In genomic region chr20:62795023-62795761, GRCh38 we compare ENCODE assay signal across 8 cellular contexts. TPM values are rescaled to one million over a fixed set of nuclear protein-coding genes. Genes with fewer than 3 reads are reported as not detected.
DNase-seq lines count a peak whose midpoint lies in the region; ATAC-seq, FAIRE-seq and TF ChIP-seq lines count a peak whose summit lies in the region.

No MANE protein-coding gene starts in this region.

- TF ChIP-seq CTCF in GM23338 (conservative IDR thresholded peaks at IDR 0.05; ENCODE audit: low read depth in 2 of 2), result no peak
- no peak; a peak in 1 of 4 replicates for TF ChIP-seq CTCF in H1 (IDR thresholded peaks at IDR 0.05; ENCODE audit: control extremely low read depth in 1 of 3, insufficient read depth in 1 of 3, low read depth in 1 of 3, low read length in 3 of 3)

- H3K27ac ChIP-seq in ACC112 (ENCODE audit: low read depth, low read length) (peak overlapping the region; percentile 57), GM23338 (ENCODE audit: low read depth) (no peak overlapping the region), H1 (ENCODE audit: low read depth, low read length) (no peak overlapping the region), muscle layer of duodenum (ENCODE audit: low read length) (no peak overlapping the region)

- peaks cover 10% of the 10 kb centered on the region for H3K4me1 Mint-ChIP-seq in GM23338

- peak overlapping the region; percentile 54 for H2BK120ac ChIP-seq in H1 (replicated peaks; ENCODE audit: low read depth, low read length)

- peak overlapping the region; percentile 82 for H4K8ac ChIP-seq in H1 (ENCODE audit: extremely low read depth, insufficient read depth, low read length)

- peak overlapping the region; percentile 91 for H4K91ac ChIP-seq in H1 (replicated peaks; ENCODE audit: insufficient read length, low read length)

- no peak overlapping the region for H2BK20ac ChIP-seq in H1 (ENCODE audit: low read length)

- H3K4me2 ChIP-seq in GM23338 (peak overlapping the region; percentile 77), H1 (ENCODE audit: insufficient read depth in 1 of 2, low read depth in 2 of 2, low read length in 2 of 2) (peak overlapping the region; percentile 75 to 85)

- FAIRE-seq in H1 (lab: Jason Lieb, UNC), result no peak

- H4K5ac ChIP-seq in H1 (ENCODE audit: insufficient read length, low read depth, low read length), result peak overlapping the region; percentile 62

- 3% methylated on average over 61 of the region's 68 CpGs; no CpG with 5 or more reads in 1 of the 2 experiments for WGBS in H1 (ENCODE audit: extremely low coverage in 1 of 2, insufficient coverage in 1 of 2, insufficient read length in 1 of 2, insufficient replicate concordance in 2 of 2, low coverage in 1 of 2, low lambda C conversion rate in 2 of 2, missing lambda C conversion rate in 1 of 2), 2 experiments

- POLR2A ChIA-PET in H1 (lab: Charles Lee; ENCODE audit: partially characterized antibody), result interaction anchor here (1.5 to 1.9 kb wide), 3 partner anchors 20 to 153 kb away, joined by 4 to 10 read pairs (median 6); partner anchors contain the start of genes COL9A3 and SLCO4A1

- H3K9me3 Mint-ChIP-seq in GM23338, result no peaks in the 10 kb centered on the region

- TF ChIP-seq EP300 in H1 (IDR thresholded peaks at IDR 0.05; ENCODE audit: borderline replicate concordance in 1 of 2, low read depth in 2 of 2, low read length in 2 of 2), result no peak

- CTCF ChIA-PET in H1 (lab: Charles Lee; ENCODE audit: partially characterized antibody), result interaction anchor here (1.6 to 6.2 kb wide), 3 partner anchors 12 to 89 kb away, joined by 5 to 37 read pairs (median 6); no protein-coding TSS in a partner anchor

- no peak overlapping the region for H3K14ac ChIP-seq in H1 (ENCODE audit: insufficient read length)

- 0 out of 2 replicates have a peak, but pooled peaks cover 11% of the 10 kb centered on the region for H3K36me3 ChIP-seq in ACC112 (ENCODE audit: insufficient read depth, low read length)
- 0 out of 2 replicates have a peak, but pooled peaks cover 3% of the 10 kb centered on the region for H3K36me3 ChIP-seq in GM23338 (ENCODE audit: insufficient read depth)
- H3K36me3 ChIP-seq in H1 (ENCODE audit: control insufficient read depth in 2 of 4, insufficient read depth in 4 of 4, low read length in 3 of 4), result peaks cover 2 to 18% (median 9%) of the 10 kb centered on the region in 4 experiments; a peak in 4 of 8 replicates
- peaks cover 13 to 25% of the 10 kb centered on the region in 2 donors for H3K36me3 ChIP-seq in muscle layer of duodenum (ENCODE audit: control insufficient read depth in 1 of 2, insufficient read depth in 2 of 2, low read length in 2 of 2)

- peak overlapping the region; percentile 90 for H3K18ac ChIP-seq in H1 (ENCODE audit: extremely low read depth, low read length)

- H3K4ac ChIP-seq in H1 (replicated peaks; ENCODE audit: insufficient read length, low read depth, low read length), result no peak overlapping the region

- H3K79me2 ChIP-seq in ACC112 (ENCODE audit: control insufficient read depth, insufficient read depth, low read length, unreplicated experiment) (peaks cover 4% of the 10 kb centered on the region), GM23338 (replicated peaks; ENCODE audit: insufficient read depth) (no peaks in the 10 kb centered on the region), H1 (ENCODE audit: control insufficient read depth in 1 of 2, insufficient read depth in 2 of 2, low read length in 2 of 2) (no peaks in the 10 kb centered on the region)

- H3K4me3 Mint-ChIP-seq in GM23338, result peak overlapping the region; percentile 75

- H3K4me3 ChIP-seq in ACC112 (ENCODE audit: low read depth, low read length), result peak overlapping the region; percentile 82
- peak overlapping the region; percentile 67 for H3K4me3 ChIP-seq in GM23338
- peak overlapping the region; percentile 33 to 65 (median 52) for H3K4me3 ChIP-seq in H1 (ENCODE audit: extremely low read depth in 1 of 4, insufficient read depth in 2 of 4, low read depth in 3 of 4, low read length in 4 of 4)
- H3K4me3 ChIP-seq in muscle layer of duodenum (ENCODE audit: low read depth in 1 of 2, low read length in 2 of 2), result peak overlapping the region; percentile 63 to 79

- no peaks in the 10 kb centered on the region for H3K9me2 ChIP-seq in GM23338 (ENCODE audit: insufficient read depth)

- no peak for TF ChIP-seq RAD21 in H1 (IDR thresholded peaks at IDR 0.05 in 1 of 2, conservative IDR thresholded peaks at IDR 0.05 in 1 of 2; ENCODE audit: low read depth in 2 of 2, low read length in 2 of 2)

- H2AFZ ChIP-seq in ACC112 (ENCODE audit: low read length, unreplicated experiment), result peak overlapping the region; percentile 75
- H2AFZ ChIP-seq in GM23338, result peak overlapping the region; percentile 83
- 0 out of 2 replicates have a peak overlapping the region, but pooled peaks have one; percentile 48 for H2AFZ ChIP-seq in H1 (ENCODE audit: low read length)

- H4K20me1 ChIP-seq in GM23338 (replicated peaks; ENCODE audit: insufficient read depth) (peaks cover 3% of the 10 kb centered on the region), H1 (replicated peaks in 1 of 2; ENCODE audit: control insufficient read depth in 1 of 2, insufficient read depth in 2 of 2, low read length in 2 of 2) (peaks cover 0 to 10% of the 10 kb centered on the region in 2 experiments)

- H2AK5ac ChIP-seq in H1 (ENCODE audit: low read depth, low read length), result no peak overlapping the region

- ATAC-seq in GM23338 (peak; percentile 14), HG02571 (IDR thresholded peaks at IDR 0.05; ENCODE audit: unreplicated experiment) (no peak)
- ATAC-seq in stimulated activated naive CD8-positive, alpha-beta T cell treated with anti-CD3 and anti-CD28 coated beads, Interleukin-15, Interleukin-2, amounts not matched to agents 100 U/mL and 50 U/mL, for 24 hours, result peak; percentile 8

- H3K27me3 ChIP-seq in ACC112 (ENCODE audit: insufficient read depth, low read length), result no peaks in the 10 kb centered on the region
- H3K27me3 ChIP-seq in GM23338 (ENCODE audit: insufficient read depth), result peaks cover 17% of the 10 kb centered on the region
- peaks cover 0 to 18% (median 11%) of the 10 kb centered on the region in 4 experiments; a peak in 5 of 7 replicates for H3K27me3 ChIP-seq in H1 (replicated peaks in 1 of 4; ENCODE audit: control insufficient read depth in 3 of 4, extremely low read depth in 1 of 4, insufficient read depth in 3 of 4, low read length in 3 of 4)
- H3K27me3 ChIP-seq in muscle layer of duodenum (ENCODE audit: low read depth, low read length), result no peaks in the 10 kb centered on the region

- DNase-seq in GM23338 (ENCODE audit: low spot score) (peak; percentile 56), NCI-H748 treated with DMSO at 0.1 percent for 48 hours (lab: John Stamatoyannopoulos, UW) (peak; percentile 25), H1 (ENCODE audit: low read depth in 1 of 2, low spot score in 2 of 2) (peak in 1 of 2 experiments; percentile 77)
- peak in 2 of 3 experiments; percentile 55 to 57 for DNase-seq in activated CD8-positive, alpha-beta memory T cell treated with anti-CD3 and anti-CD28 coated beads for 48 hours (ENCODE audit: low read depth in 2 of 3, low spot score in 2 of 3)
- DNase-seq in stimulated activated naive CD8-positive, alpha-beta T cell treated with anti-CD3 and anti-CD28 coated beads, Interleukin-15, Interleukin-2, amounts not matched to agents 100 U/mL and 50 U/mL, for 24 hours, result peak; percentile 82

- H3K9me3 ChIP-seq in H1 (ENCODE audit: insufficient read depth in 2 of 2, low read depth in 1 of 2, low read length in 1 of 2), result no peaks in the 10 kb centered on the region
- H3K9me3 ChIP-seq in muscle layer of duodenum (ENCODE audit: control insufficient read depth in 1 of 2, low read length in 2 of 2), result no peaks in the 10 kb centered on the region

- no peak overlapping the region for H3K23ac ChIP-seq in H1 (ENCODE audit: insufficient read length)

- peaks cover 5% of the 10 kb centered on the region for H3K4me1 ChIP-seq in ACC112 (ENCODE audit: control insufficient read depth, insufficient read depth, low read length, unreplicated experiment)
- peaks cover 7% of the 10 kb centered on the region; the same call in 1 of the 2 replicates for H3K4me1 ChIP-seq in GM23338 (ENCODE audit: insufficient read depth)
- H3K4me1 ChIP-seq in H1 (replicated peaks in 1 of 4; ENCODE audit: control insufficient read depth in 3 of 4, insufficient read depth in 4 of 4, low read length in 3 of 4), result peaks cover 0 to 11% (median 6%) of the 10 kb centered on the region in 4 experiments; a peak in 4 of 7 replicates
- H3K4me1 ChIP-seq in muscle layer of duodenum (ENCODE audit: control insufficient read depth in 1 of 2, insufficient read depth in 2 of 2, low read length in 2 of 2), result peaks cover 0 to 28% of the 10 kb centered on the region in 2 donors

- peaks cover 9% of the 10 kb centered on the region; the same call in 1 of the 2 replicates for H3F3A ChIP-seq in GM23338 (replicated peaks; ENCODE audit: low read depth)

- no peak overlapping the region for H3K27ac Mint-ChIP-seq in GM23338

- peak overlapping the region; percentile 88; the same call in 1 of the 2 replicates for H2BK15ac ChIP-seq in H1 (ENCODE audit: low read length)

- H3K79me1 ChIP-seq in H1 (ENCODE audit: low read depth, low read length), result no peaks in the 10 kb centered on the region

- H3K27me3 Mint-ChIP-seq in GM23338 (ENCODE audit: insufficient read depth, low read depth, poor library complexity), result peaks cover 31% of the 10 kb centered on the region

- H3K9ac ChIP-seq in H1 (replicated peaks in 1 of 4; ENCODE audit: extremely low read depth in 1 of 4, low read depth in 3 of 4, low read length in 3 of 4), result no peak overlapping the region

- TF ChIP-seq POLR2A in H1 (IDR thresholded peaks at IDR 0.05; ENCODE audit: control extremely low read depth in 1 of 2, low read depth in 2 of 2, low read length in 2 of 2), result no peak

- peaks cover 21% of the 10 kb centered on the region for H3K36me3 Mint-ChIP-seq in GM23338 (ENCODE audit: low read depth)

- H3K56ac ChIP-seq in H1 (replicated peaks; ENCODE audit: insufficient read length, low read depth, low read length), result no peak overlapping the region

- peaks cover 7% of the 10 kb centered on the region; the same call in 1 of the 2 replicates for H3K23me2 ChIP-seq in H1 (ENCODE audit: low read depth, low read length)

- H2BK12ac ChIP-seq in H1 (ENCODE audit: low read depth, low read length), result peak overlapping the region; percentile 60; the same call in 1 of the 2 replicates

- H2BK5ac ChIP-seq in H1 (ENCODE audit: low read depth, low read length), result no peak overlapping the region; the same call in 1 of the 2 replicates

RNA-seq across cellular contexts. Expression of gene MRGBP, which starts 1.1 kb away (rescaled TPM):
- total RNA-seq in GM23338 (2014; rRNA removed; shearing (Covaris generic)), result 24.3 and 26.0 TPM in 2 replicates
- polyA plus RNA-seq in GM23338 (2016; fragmentation: Nextera tagmentation; extraction: Ambion mirVana), result 19.7 and 20.9 TPM in 2 replicates
- total RNA-seq in H1 (2021; fragmentation: NEBNext Ultra II Directional; extraction: Animal tissue kit (Norgen Biotek cat#: 25700)), result 16.8 and 18.7 TPM in 2 replicates
- 15.0 and 16.7 TPM in 2 replicates for polyA plus RNA-seq in H1 (2011; rRNA removed)
- 16.9 TPM for polyA plus RNA-seq in H1 (2011; cell fraction: cytosol; rRNA removed)
- polyA plus RNA-seq in H1 (2011; cell fraction: nucleus; rRNA removed), result 15.2 TPM
- 12.4 to 15.8 TPM (median 14.1 TPM) in 4 replicates for polyA plus RNA-seq in H1 (2012, experiment 1 of 2)
- 12.8 TPM for polyA plus RNA-seq in H1 (2012, experiment 2 of 2)
- polyA plus RNA-seq in H1 (2013, experiment 1 of 2), result 12.5 TPM
- 13.0 TPM for polyA plus RNA-seq in H1 (2013, experiment 2 of 2)
- 9.2 and 10.4 TPM in 2 replicates for polyA minus RNA-seq in H1 (2011; rRNA and poly(A)+ RNA removed)
- polyA minus RNA-seq in H1 (2011; cell fraction: cytosol; rRNA and poly(A)+ RNA removed), result 7.4 TPM
- 9.5 TPM for polyA minus RNA-seq in H1 (2011; cell fraction: nucleus; rRNA and poly(A)+ RNA removed)

RNA-seq across cellular contexts. Expression of gene OGFR, which starts 9.4 kb away (rescaled TPM):
- total RNA-seq in GM23338 (2014; rRNA removed; shearing (Covaris generic)), result 48.8 and 50.6 TPM in 2 replicates
- polyA plus RNA-seq in GM23338 (2016; fragmentation: Nextera tagmentation; extraction: Ambion mirVana) (9.6 and 12.3 TPM in 2 replicates), H1 (2011; rRNA removed) (13.9 and 26.7 TPM in 2 replicates)
- 25.1 and 25.8 TPM in 2 replicates for total RNA-seq in H1 (2021; fragmentation: NEBNext Ultra II Directional; extraction: Animal tissue kit (Norgen Biotek cat#: 25700))
- 31.1 TPM for polyA plus RNA-seq in H1 (2011; cell fraction: cytosol; rRNA removed)
- polyA plus RNA-seq in H1 (2011; cell fraction: nucleus; rRNA removed), result 31.9 TPM
- polyA plus RNA-seq in H1 (2012, experiment 1 of 2), result 14.3 to 22.7 TPM (median 20.9 TPM) in 4 replicates
- 14.7 TPM for polyA plus RNA-seq in H1 (2012, experiment 2 of 2)
- polyA plus RNA-seq in H1 (2013, experiment 1 of 2), result 14.1 TPM
- polyA plus RNA-seq in H1 (2013, experiment 2 of 2), result 12.8 TPM
- 9.5 and 11.2 TPM in 2 replicates for polyA minus RNA-seq in H1 (2011; rRNA and poly(A)+ RNA removed)
- 18.2 TPM for polyA minus RNA-seq in H1 (2011; cell fraction: cytosol; rRNA and poly(A)+ RNA removed)
- polyA minus RNA-seq in H1 (2011; cell fraction: nucleus; rRNA and poly(A)+ RNA removed), result 11.4 TPM

RNA-seq across cellular contexts. Expression of gene COL9A3, which starts 21.7 kb away (rescaled TPM):
- total RNA-seq in GM23338 (2014; rRNA removed; shearing (Covaris generic)), result 110 and 113 TPM in 2 replicates
- polyA plus RNA-seq in GM23338 (2016; fragmentation: Nextera tagmentation; extraction: Ambion mirVana) (74.9 and 79.4 TPM in 2 replicates), H1 (2011; rRNA removed) (21.7 and 39.7 TPM in 2 replicates)
- 76.0 and 80.1 TPM in 2 replicates for total RNA-seq in H1 (2021; fragmentation: NEBNext Ultra II Directional; extraction: Animal tissue kit (Norgen Biotek cat#: 25700))
- polyA plus RNA-seq in H1 (2011; cell fraction: cytosol; rRNA removed), result 47.5 TPM
- polyA plus RNA-seq in H1 (2011; cell fraction: nucleus; rRNA removed), result 245 TPM
- polyA plus RNA-seq in H1 (2012, experiment 1 of 2), result 54.7 to 62.3 TPM (median 59.2 TPM) in 4 replicates
- polyA plus RNA-seq in H1 (2012, experiment 2 of 2), result 36.6 TPM
- polyA plus RNA-seq in H1 (2013, experiment 1 of 2), result 97.2 TPM
- 86.2 TPM for polyA plus RNA-seq in H1 (2013, experiment 2 of 2)
- polyA minus RNA-seq in H1 (2011; rRNA and poly(A)+ RNA removed), result 3.3 and 4.8 TPM in 2 replicates
- polyA minus RNA-seq in H1 (2011; cell fraction: cytosol; rRNA and poly(A)+ RNA removed), result 16.0 TPM
- polyA minus RNA-seq in H1 (2011; cell fraction: nucleus; rRNA and poly(A)+ RNA removed), result 24.0 TPM
